Comparison of ENCODE assay signal across 13 cellular contexts in genomic region chr1:93910305-93910704, GRCh38. TPM values are rescaled to one million over a fixed set of nuclear protein-coding genes. Genes with fewer than 3 reads are reported as not detected.
DNase-seq lines count a peak whose midpoint lies in the region; ATAC-seq and TF ChIP-seq lines count a peak whose summit lies in the region.
"Had no signal": no experiment of that assay in that cellular context is flagged by ENCODE, and none has a peak within 500 bp of the region (broad histone marks: within the 10 kb centered on the region; RNA-seq: fewer than 3 reads in every experiment).

No MANE protein-coding gene starts in this region.

- DNase-seq in CD8-positive, alpha-beta memory T cell: no peak
- no peak for DNase-seq in dorsolateral prefrontal cortex
- DNase-seq in osteocyte (ENCODE audit: extremely low spot score, unreplicated experiment): no peak
- DNase-seq in posterior vena cava (ENCODE audit: low spot score): no peak
- no peak for DNase-seq in NCI-H1092 treated with DMSO at 0.1 percent for 48 hours (lab: John Stamatoyannopoulos, UW)
- DNase-seq: activated gamma-delta T cell; kidney; NCI-H226; stimulated activated CD8-positive, alpha-beta memory T cell treated with anti-CD3 and anti-CD28 coated beads, Interleukin-4, amount 100 ng/mL, for 48 hours; SW 1271 had no signal

- no peaks in the 10 kb centered on the region for H3K9me2 ChIP-seq in Loucy (replicated peaks; ENCODE audit: low read depth, low read length)

- H3K27me3 Mint-ChIP-seq in CD8-positive, alpha-beta memory T cell: peaks cover 4 to 6% of the 10 kb centered on the region in 2 donors
- peaks cover 24% of the 10 kb centered on the region for H3K27me3 Mint-ChIP-seq in osteocyte (ENCODE audit: unreplicated experiment)

- no peaks in the 10 kb centered on the region for H3K27me3 ChIP-seq in CD8-positive, alpha-beta memory T cell (ENCODE audit: insufficient read depth, low read length, poor library complexity, severe bottlenecking)
- H3K27me3 ChIP-seq in Loucy (ENCODE audit: insufficient read depth, low read length, poor library complexity, severe bottlenecking): no peaks in the 10 kb centered on the region
- H3K27me3 ChIP-seq in dorsolateral prefrontal cortex: no peaks in the 10 kb centered on the region

- H3K4me1 Mint-ChIP-seq in CD8-positive, alpha-beta memory T cell: peaks cover 31 to 46% (median 39%) of the 10 kb centered on the region in 3 donors
- peaks cover 25% of the 10 kb centered on the region for H3K4me1 Mint-ChIP-seq in osteocyte (ENCODE audit: unreplicated experiment)

- H3K4me1 ChIP-seq in CD8-positive, alpha-beta memory T cell (ENCODE audit: insufficient read depth, low read length): peaks cover 12% of the 10 kb centered on the region
- peaks cover 37% of the 10 kb centered on the region for H3K4me1 ChIP-seq in Loucy (ENCODE audit: insufficient read depth, low read length, poor library complexity, severe bottlenecking)

- ATAC-seq in GM21381 (IDR thresholded peaks at IDR 0.05; ENCODE audit: unreplicated experiment) (no peak), GM18873 (IDR thresholded peaks at IDR 0.05; ENCODE audit: low FRiP score, unreplicated experiment) (no peak)

- TF ChIP-seq CTCF in Loucy (conservative IDR thresholded peaks at IDR 0.05; ENCODE audit: low read length) (no peak), dorsolateral prefrontal cortex (IDR thresholded peaks at IDR 0.05 in 54 of 56, conservative IDR thresholded peaks at IDR 0.05 in 2 of 56; ENCODE audit: low read depth in 1 of 56, partially characterized antibody in 56 of 56) (no peak), osteocyte (IDR thresholded peaks at IDR 0.05) (no peak)

- H3K9me3 Mint-ChIP-seq in CD8-positive, alpha-beta memory T cell: peaks cover 0 to 2% (median 0%) of the 10 kb centered on the region in 5 donors
- H3K9me3 Mint-ChIP-seq in osteocyte (ENCODE audit: unreplicated experiment): no peaks in the 10 kb centered on the region

- H3K4me3 Mint-ChIP-seq in CD8-positive, alpha-beta memory T cell: peak overlapping the region; percentile 79 to 93 (median 91)
- H3K4me3 Mint-ChIP-seq in osteocyte (ENCODE audit: unreplicated experiment): peak overlapping the region; percentile 78

- H3F3A ChIP-seq in Loucy (ENCODE audit: low read depth): no peaks in the 10 kb centered on the region

- POLR2A ChIA-PET in CD8-positive, alpha-beta memory T cell (lab: Charles Lee): interaction anchor here (0.6 to 3.0 kb wide), 3 partner anchors 32 to 565 kb away, joined by 3 to 23 read pairs (median 16); partner anchors contain the start of gene DNTTIP2

- intact Hi-C loops in dorsolateral prefrontal cortex (cut with DNase I) (no loop called here), posterior vena cava (cut with DNase I) (no loop called here)

- H3K27ac Mint-ChIP-seq in CD8-positive, alpha-beta memory T cell: peak overlapping the region; percentile 6 to 95 (median 88)
- peak overlapping the region; percentile 87 for H3K27ac Mint-ChIP-seq in osteocyte (ENCODE audit: unreplicated experiment)

- no peak overlapping the region for H3K4me3 ChIP-seq in CD8-positive, alpha-beta memory T cell (ENCODE audit: low read length)
- H3K4me3 ChIP-seq in Loucy (ENCODE audit: low read length, poor library complexity, severe bottlenecking) (peak overlapping the region; percentile 90), dorsolateral prefrontal cortex (peak overlapping the region in 16 of 59 donors; percentile 74 to 93 (median 84))

- CTCF ChIA-PET in CD8-positive, alpha-beta memory T cell (lab: Charles Lee): interaction anchor here (0.8 to 2.6 kb wide), 20 partner anchors 13 to 1163 kb away, joined by 3 to 17 read pairs (median 6); partner anchors contain the start of genes ALG14 and DNTTIP2

- H3K36me3 Mint-ChIP-seq in CD8-positive, alpha-beta memory T cell: peaks cover 0 to 9% (median 0%) of the 10 kb centered on the region in 3 donors
- no peaks in the 10 kb centered on the region for H3K36me3 Mint-ChIP-seq in osteocyte (ENCODE audit: unreplicated experiment)

- peak overlapping the region; percentile 63 for H3K9ac ChIP-seq in Loucy (ENCODE audit: low read depth, low read length, poor library complexity, severe bottlenecking)

- H4K20me1 ChIP-seq in Loucy (ENCODE audit: insufficient read depth, low read length, poor library complexity, severe bottlenecking): peaks cover 20% of the 10 kb centered on the region

- no peak overlapping the region for H3K27ac ChIP-seq in CD8-positive, alpha-beta memory T cell (ENCODE audit: low read depth, low read length)
- H3K27ac ChIP-seq in dorsolateral prefrontal cortex: peak overlapping the region in 33 of 59 donors; percentile 40 to 93 (median 85)

- peak overlapping the region; percentile 96 for H3K4me2 ChIP-seq in Loucy (ENCODE audit: low read depth, low read length, poor library complexity, severe bottlenecking)

- H3K36me3 ChIP-seq in CD8-positive, alpha-beta memory T cell (ENCODE audit: insufficient read depth, low read length): no peaks in the 10 kb centered on the region
- no peaks in the 10 kb centered on the region for H3K36me3 ChIP-seq in Loucy (ENCODE audit: insufficient read depth, low read length)

- H3K9me3 ChIP-seq in CD8-positive, alpha-beta memory T cell (ENCODE audit: low read length): no peaks in the 10 kb centered on the region
- no peaks in the 10 kb centered on the region for H3K9me3 ChIP-seq in Loucy (ENCODE audit: insufficient read depth, low read depth, low read length)

- H2AFZ ChIP-seq in Loucy (ENCODE audit: low read length): peak overlapping the region; percentile 98

- H3K79me2 ChIP-seq in Loucy (ENCODE audit: insufficient read depth, low read length): peaks cover 35% of the 10 kb centered on the region

RNA-seq across cellular contexts. Expression of gene GCLM, which starts 1.1 kb away (rescaled TPM):
- 10 to 100 TPM; 24.6 to 24.8 TPM for total RNA-seq in CD8-positive, alpha-beta memory T cell
- 36.1 TPM for polyA plus RNA-seq in CD8-positive, alpha-beta memory T cell
- total RNA-seq in dorsolateral prefrontal cortex (10 to 100 TPM; 13.0 to 31.9 (median 22.7) TPM), osteocyte (17.5 and 17.7 TPM in 2 replicates), posterior vena cava (10 to 100 TPM in 1 of 2 donors, 1 to 10 TPM in 1; 9.7 to 16.8 TPM)

RNA-seq across cellular contexts. Expression of gene DNTTIP2, which starts 31.3 kb away (rescaled TPM):
- total RNA-seq in CD8-positive, alpha-beta memory T cell: 100 to 1,000 TPM; 100 to 109 TPM
- polyA plus RNA-seq in CD8-positive, alpha-beta memory T cell: 87.5 TPM
- total RNA-seq in dorsolateral prefrontal cortex (10 to 100 TPM; 26.4 to 67.8 (median 41.9) TPM), osteocyte (48.0 and 49.4 TPM in 2 replicates), posterior vena cava (10 to 100 TPM; 48.3 to 77.8 TPM)
